Comparison of ENCODE assay signal across 11 cellular contexts in genomic region chr9:35687972-35688557, GRCh38. TPM values are rescaled to one million over a fixed set of nuclear protein-coding genes. Genes with fewer than 3 reads are reported as not detected.
A peak's percentile ranks its signal among the peaks of the same experiment; 100 is the strongest.
DNase-seq lines count a peak whose midpoint lies in the region; ATAC-seq and TF ChIP-seq lines count a peak whose summit lies in the region.
"Had no signal": no experiment of that assay in that cellular context is flagged by ENCODE, and none has a peak within 500 bp of the region (broad histone marks: within the 10 kb centered on the region; RNA-seq: fewer than 3 reads in every experiment).

No MANE protein-coding gene starts in this region.

- H3K4me1 ChIP-seq in NT2/D1 (ENCODE audit: insufficient read depth, insufficient read length) (peaks cover 22% of the 10 kb centered on the region), duodenal mucosa (ENCODE audit: control insufficient read depth in 1 of 2, insufficient read depth in 2 of 2, low read length in 2 of 2) (peaks cover 15 to 22% of the 10 kb centered on the region in 2 donors), mesendoderm (ENCODE audit: control insufficient read depth, low read depth, low read length) (peaks cover 10% of the 10 kb centered on the region), tibial nerve (peaks cover 0 to 69% (median 9%) of the 10 kb centered on the region in 4 donors), HAP-1 (no peaks in the 10 kb centered on the region; the same call in 1 of the 2 replicates)

- H3K4me2 ChIP-seq in mesendoderm (ENCODE audit: low read length) = peak overlapping the region; percentile 97

- ATAC-seq in GM19351 (IDR thresholded peaks at IDR 0.05; ENCODE audit: unreplicated experiment) = no peak
- ATAC-seq: body of pancreas had no signal

- H2BK5ac ChIP-seq in mesendoderm (ENCODE audit: low read length) = no peak overlapping the region

- no peak for TF ChIP-seq EP300 in tibial nerve (IDR thresholded peaks at IDR 0.05)

- peaks cover 28% of the 10 kb centered on the region for H3K79me1 ChIP-seq in mesendoderm (ENCODE audit: low read length)

- DNase-seq in NT2/D1 (ENCODE audit: low read depth, low spot score) (no peak), mesendoderm (no peak), tibial nerve (ENCODE audit: low spot score in 2 of 2) (no peak), erythroblast (lab: John Stamatoyannopoulos, UW) (no peak), HAP-1 (ENCODE audit: low spot score in 2 of 2) (no peak)
- DNase-seq: activated CD4-positive, alpha-beta T cell treated with anti-CD3 and anti-CD28 coated beads, Interleukin-2, amount 50 U/mL, for 1 hour; body of pancreas; GDM1; NCI-H1048 had no signal

- H3K27me3 ChIP-seq in NT2/D1 (ENCODE audit: insufficient read depth, insufficient read length) (no peaks in the 10 kb centered on the region), duodenal mucosa (ENCODE audit: control insufficient read depth in 1 of 2, insufficient read depth in 2 of 2, low read length in 2 of 2) (no peaks in the 10 kb centered on the region), mesendoderm (ENCODE audit: insufficient read depth, low read length, poor library complexity) (no peaks in the 10 kb centered on the region), tibial nerve (no peaks in the 10 kb centered on the region), HAP-1 (ENCODE audit: low read depth) (no peaks in the 10 kb centered on the region)
- H3K27me3 ChIP-seq: body of pancreas had no signal

- no peak overlapping the region for H3K18ac ChIP-seq in mesendoderm (ENCODE audit: low read length)

- H2BK120ac ChIP-seq in mesendoderm (ENCODE audit: low read depth, low read length) = no peak overlapping the region

- peak overlapping the region; percentile 98 for H3K9ac ChIP-seq in NT2/D1 (ENCODE audit: insufficient read length, low read depth)
- H3K9ac ChIP-seq in duodenal mucosa (ENCODE audit: low read depth in 1 of 2, low read length in 2 of 2) = peak overlapping the region in 1 of 2 donors; percentile 18
- peak overlapping the region; percentile 99 for H3K9ac ChIP-seq in mesendoderm (ENCODE audit: low read length)

- H4K8ac ChIP-seq in mesendoderm (ENCODE audit: low read depth, low read length) = no peak overlapping the region

- no peak overlapping the region for H2BK15ac ChIP-seq in mesendoderm (replicated peaks; ENCODE audit: low read depth)

- H3K4ac ChIP-seq in mesendoderm (ENCODE audit: low read depth, low read length) = no peak overlapping the region

- H3K79me2 ChIP-seq in mesendoderm (ENCODE audit: control insufficient read depth, insufficient read depth, low read length) = peaks cover 23% of the 10 kb centered on the region

- peak overlapping the region; percentile 90 for H3K4me3 ChIP-seq in NT2/D1 (ENCODE audit: insufficient read length, low read depth)
- H3K4me3 ChIP-seq in duodenal mucosa (ENCODE audit: low read depth in 1 of 2, low read length in 2 of 2) = peak overlapping the region; percentile 55 to 75
- no peak overlapping the region for H3K4me3 ChIP-seq in mesendoderm (ENCODE audit: low read length)
- peak overlapping the region in 2 of 4 donors; percentile 68 to 82 for H3K4me3 ChIP-seq in tibial nerve
- H3K4me3 ChIP-seq in HAP-1 = no peak overlapping the region
- H3K4me3 ChIP-seq: body of pancreas had no signal

- H3K23ac ChIP-seq in mesendoderm (ENCODE audit: low read length) = peak overlapping the region; percentile 38

- H3K27ac ChIP-seq in duodenal mucosa (ENCODE audit: low read depth, low read length) (peak overlapping the region; percentile 18), mesendoderm (ENCODE audit: low read depth, low read length) (no peak overlapping the region), tibial nerve (peak overlapping the region in 3 of 4 donors; percentile 94 to 97 (median 96))

- WGBS in mesendoderm (ENCODE audit: extremely low coverage, insufficient coverage, low lambda C conversion rate) = no CpG with 5 or more reads among the region's 2 CpGs
- WGBS in tibial nerve, 2 donors = 61 to 68% methylated on average over 2 of the region's 2 CpGs

- in situ Hi-C loops in HAP-1 (cut with MboI; ENCODE audit: low sequenced_read_pairs) = no loop called here

- no peak for TF ChIP-seq POLR2A in tibial nerve (IDR thresholded peaks at IDR 0.05)
- no peak for TF ChIP-seq POLR2A in erythroblast (IDR thresholded peaks at IDR 0.05; ENCODE audit: low read length)

- H3K36me3 ChIP-seq in NT2/D1 (ENCODE audit: insufficient read depth, insufficient read length, low read length) (peaks cover 62% of the 10 kb centered on the region), duodenal mucosa (ENCODE audit: control insufficient read depth in 1 of 2, insufficient read depth in 2 of 2, low read length in 2 of 2) (no peaks in the 10 kb centered on the region), mesendoderm (ENCODE audit: control insufficient read depth, insufficient read depth, low read length) (peaks cover 6% of the 10 kb centered on the region), tibial nerve (peaks cover 0 to 32% (median 0%) of the 10 kb centered on the region in 3 donors), HAP-1 (replicated peaks) (no peaks in the 10 kb centered on the region; the same call in 1 of the 2 replicates)

- H4K5ac ChIP-seq in mesendoderm (ENCODE audit: low read length) = no peak overlapping the region

- H3K9me3 ChIP-seq in NT2/D1 (ENCODE audit: insufficient read depth, low read length) (no peaks in the 10 kb centered on the region), duodenal mucosa (ENCODE audit: control insufficient read depth in 1 of 2, low read length in 2 of 2) (no peaks in the 10 kb centered on the region), tibial nerve (no peaks in the 10 kb centered on the region), HAP-1 (no peaks in the 10 kb centered on the region)
- H3K9me3 ChIP-seq: body of pancreas had no signal

- H2AK5ac ChIP-seq in mesendoderm (ENCODE audit: low read length) = no peak overlapping the region

- peak overlapping the region; percentile 99 for H3K56ac ChIP-seq in mesendoderm (ENCODE audit: low read length)

- no peak for TF ChIP-seq CTCF in tibial nerve (IDR thresholded peaks at IDR 0.05)

RNA-seq across cellular contexts. Expression of gene TPM2, which starts 1.7 kb away (rescaled TPM):
- polyA plus RNA-seq in mesendoderm (2013, experiment 1 of 2) = 243 TPM
- 250 TPM for polyA plus RNA-seq in mesendoderm (2013, experiment 2 of 2)
- 100 to 1,000 TPM; 229 to 350 (median 289) TPM for total RNA-seq in tibial nerve

RNA-seq across cellular contexts. Expression of gene CA9, which starts 14.3 kb away (rescaled TPM):
- polyA plus RNA-seq in mesendoderm (2013, experiment 1 of 2) = 1.6 TPM
- 1.8 TPM for polyA plus RNA-seq in mesendoderm (2013, experiment 2 of 2)
- under 1 TPM in 1 of 4 donors, not detected in 3; 0.84 TPM for total RNA-seq in tibial nerve

RNA-seq across cellular contexts. Expression of gene ARHGEF39, which starts 23.1 kb away (rescaled TPM):
- polyA plus RNA-seq in mesendoderm (2013, experiment 1 of 2) = 13.9 TPM
- polyA plus RNA-seq in mesendoderm (2013, experiment 2 of 2) = 14.0 TPM
- total RNA-seq in tibial nerve = 1 to 10 TPM in 2 of 4 donors, under 1 TPM in 1, not detected in 1; 0.20 to 4.8 (median 1.0) TPM

RNA-seq across cellular contexts. Expression of gene CCDC107, which starts 30.0 kb away (rescaled TPM):
- 7.8 TPM for polyA plus RNA-seq in mesendoderm (2013, experiment 1 of 2)
- polyA plus RNA-seq in mesendoderm (2013, experiment 2 of 2) = 6.8 TPM
- total RNA-seq in tibial nerve = 10 to 100 TPM; 41.6 to 58.8 (median 47.8) TPM

RNA-seq across cellular contexts. Expression of gene RMRP, which starts 30.2 kb away (rescaled TPM):
- not detected for polyA plus RNA-seq in mesendoderm (2013, experiment 1 of 2)
- polyA plus RNA-seq in mesendoderm (2013, experiment 2 of 2) = not detected
- total RNA-seq in tibial nerve = 1,000 to 10,000 TPM in 3 of 4 donors, 100 to 1,000 TPM in 1; 649 to 2,915 (median 1,530) TPM

Comparison
In these comparisons a context has a peak if more than half of its experiments do, and no peak if none do; other contexts are left out.
1. H3K4me3 ChIP-seq: peak in NT2/D1 (single experiment) and duodenal mucosa (2 of 2); none in mesendoderm (single experiment) and HAP-1 (single experiment).